Comparison of ENCODE assay signal across 7 cellular contexts in genomic region chr3:150409125-150409526, GRCh38.
A peak's percentile ranks its signal among the peaks of the same experiment; 100 is the strongest.
DNase-seq lines count a peak whose midpoint lies in the region; ATAC-seq and TF ChIP-seq lines count a peak whose summit lies in the region.

No MANE protein-coding gene starts in this region.

- H3K27me3 ChIP-seq in OCI-LY1 (ENCODE audit: insufficient read depth, low read length) (no peaks in the 10 kb centered on the region), endocrine pancreas (ENCODE audit: control insufficient read depth, insufficient read depth, low read length) (no peaks in the 10 kb centered on the region), neutrophil (no peaks in the 10 kb centered on the region)

- TF ChIP-seq CTCF in OCI-LY1 (IDR thresholded peaks at IDR 0.05; ENCODE audit: low read length) (no peak), neutrophil (IDR thresholded peaks at IDR 0.05) (no peak)

- H3K9ac ChIP-seq in OCI-LY1 (ENCODE audit: low read length) (peak overlapping the region; percentile 77), endocrine pancreas (ENCODE audit: control insufficient read depth, insufficient read depth, low read length) (peak overlapping the region; percentile 100)

- peaks cover 48% of the 10 kb centered on the region for H3K79me2 ChIP-seq in OCI-LY1 (ENCODE audit: insufficient read depth, low read length)

- H3K9me2 ChIP-seq in OCI-LY1 (ENCODE audit: low read depth, low read length), result no peaks in the 10 kb centered on the region

- DNase-seq in HPDE6-E6E7 (ENCODE audit: extremely low spot score) (no peak), germinal center (ENCODE audit: low spot score) (no peak)

- H3F3A ChIP-seq in OCI-LY1 (ENCODE audit: insufficient read depth, low read length), result peaks cover 3% of the 10 kb centered on the region; the same call in 1 of the 2 replicates

- H3K36me3 ChIP-seq in OCI-LY1 (ENCODE audit: insufficient read depth, low read length) (peaks cover 22% of the 10 kb centered on the region; the same call in 1 of the 2 replicates), endocrine pancreas (ENCODE audit: control insufficient read depth, insufficient read depth, low read length) (no peaks in the 10 kb centered on the region), neutrophil (no peaks in the 10 kb centered on the region)

- H3K4me3 ChIP-seq in OCI-LY1 (ENCODE audit: low read depth, low read length, poor library complexity, severe bottlenecking) (peak overlapping the region; percentile 94), endocrine pancreas (ENCODE audit: control insufficient read depth, insufficient read depth, low read length) (peak overlapping the region; percentile 50), neutrophil (ENCODE audit: low read depth in 1 of 2, low read length in 1 of 2) (peak overlapping the region; percentile 71 to 74)

- H3K4me2 ChIP-seq in OCI-LY1 (ENCODE audit: low read length), result peak overlapping the region; percentile 87

- H3K9me3 ChIP-seq in OCI-LY1 (ENCODE audit: low read length) (no peaks in the 10 kb centered on the region), endocrine pancreas (ENCODE audit: control insufficient read depth, low read length) (no peaks in the 10 kb centered on the region), neutrophil (no peaks in the 10 kb centered on the region)

- ATAC-seq in GM19328 (IDR thresholded peaks at IDR 0.05; ENCODE audit: unreplicated experiment) (peak; percentile 12), GM18870 (IDR thresholded peaks at IDR 0.05; ENCODE audit: unreplicated experiment) (no peak)

- H3K27ac ChIP-seq in OCI-LY1 (ENCODE audit: low read depth, low read length, poor library complexity, severe bottlenecking) (peak overlapping the region; percentile 87), neutrophil (peak overlapping the region; percentile 94)

- H3K4me1 ChIP-seq in OCI-LY1 (ENCODE audit: insufficient read depth, low read length, severe bottlenecking) (peaks cover 42% of the 10 kb centered on the region), endocrine pancreas (ENCODE audit: control insufficient read depth, insufficient read depth, low read length) (peaks cover 12% of the 10 kb centered on the region), neutrophil (ENCODE audit: control insufficient read depth in 1 of 2, insufficient read depth in 1 of 2, low read depth in 1 of 2, low read length in 1 of 2) (peaks cover 45 to 53% of the 10 kb centered on the region in 2 experiments)

- peaks cover 9% of the 10 kb centered on the region; the same call in 1 of the 2 replicates for H4K20me1 ChIP-seq in OCI-LY1 (ENCODE audit: insufficient read depth, low read length)

- no peak overlapping the region for H2AFZ ChIP-seq in OCI-LY1 (ENCODE audit: low read length)
